Comparison of ENCODE assay signal across 9 cellular contexts in the genomic region with DNA sequence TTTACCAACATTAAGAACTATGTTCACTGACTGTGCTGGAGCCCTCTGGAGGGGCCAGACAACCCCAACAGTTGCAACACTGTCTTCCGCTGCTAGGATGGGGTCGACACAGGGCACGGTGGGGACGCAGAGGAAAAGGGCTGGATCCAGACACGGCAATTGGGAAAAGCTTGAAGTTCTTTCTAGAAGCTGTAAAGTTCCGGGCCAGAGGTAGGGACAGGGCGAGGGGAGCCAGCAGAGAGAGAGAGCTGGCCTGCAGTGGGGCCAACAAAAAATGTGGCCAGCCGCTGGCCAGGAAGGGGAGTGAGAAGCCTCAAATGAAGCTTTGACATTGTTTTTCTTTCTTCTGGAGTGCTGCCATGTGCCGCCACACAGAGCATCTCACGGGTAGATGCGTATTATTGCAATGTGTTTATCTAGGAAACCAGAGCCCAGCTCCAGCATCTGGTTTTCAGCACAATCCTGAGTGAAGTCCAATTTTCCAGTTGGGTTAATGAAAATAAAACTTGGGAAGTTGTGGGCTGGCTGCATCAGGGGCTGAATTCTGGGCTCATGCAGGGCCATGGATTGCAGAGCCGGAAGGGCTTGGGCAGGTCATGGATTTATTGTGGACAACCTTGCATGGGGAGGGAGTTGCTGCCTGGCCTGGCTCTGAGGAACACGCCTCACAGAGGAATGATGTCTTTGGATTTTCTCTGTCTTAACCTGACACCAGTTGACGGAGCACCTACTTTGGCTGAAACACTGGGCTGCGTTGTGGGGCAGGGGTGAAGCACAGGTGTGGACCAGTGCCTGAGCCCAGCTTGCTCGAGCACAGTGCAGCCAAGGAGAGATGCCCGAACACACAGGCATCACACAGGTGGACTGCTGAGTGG.
DNase-seq lines count a peak whose midpoint lies in the region; ATAC-seq, FAIRE-seq and TF ChIP-seq lines count a peak whose summit lies in the region.
"Had no signal": no experiment of that assay in that cellular context is flagged by ENCODE, and none has a peak within 500 bp of the region (broad histone marks: within the 10 kb centered on the region; RNA-seq: fewer than 3 reads in every experiment).

No MANE protein-coding gene starts in this region.

- H4K20me1 ChIP-seq in astrocyte (ENCODE audit: insufficient read depth, low read length): no peaks in the 10 kb centered on the region

- H3K9me3 ChIP-seq in astrocyte (ENCODE audit: insufficient read depth, low read depth, low read length) (no peaks in the 10 kb centered on the region), right cardiac atrium (ENCODE audit: control insufficient read depth, low read length) (no peaks in the 10 kb centered on the region)

- H3K27ac ChIP-seq in astrocyte (ENCODE audit: low read depth, low read length): no peak overlapping the region
- H3K27ac ChIP-seq in right cardiac atrium (ENCODE audit: low read length): peak overlapping the region; percentile 68

- in situ Hi-C loops in ACHN (cut with HindIII; ENCODE audit: low pct_ligation_motif_present, low pct_unique_long_range_greater_than_20kb, low sequenced_read_pairs): no loop called here

- WGBS in right cardiac atrium: 40% methylated on average over 17 of the region's 17 CpGs

- TF ChIP-seq CTCF in astrocyte (IDR thresholded peaks at IDR 0.05; ENCODE audit: insufficient read depth, low read depth, low read length): no peak

- H3K4me3 ChIP-seq in astrocyte (ENCODE audit: insufficient read depth, low read depth, low read length) (no peak overlapping the region), right cardiac atrium (ENCODE audit: low read length) (no peak overlapping the region), skeletal muscle cell (ENCODE audit: low read depth, low read length) (no peak overlapping the region)

- H3K36me3 ChIP-seq in astrocyte (ENCODE audit: insufficient read depth, low read length): no peaks in the 10 kb centered on the region

- H3K4me1 ChIP-seq in astrocyte (ENCODE audit: insufficient read depth, low read length) (peaks cover 19% of the 10 kb centered on the region), right cardiac atrium (ENCODE audit: control insufficient read depth, insufficient read depth, low read length) (peaks cover 3% of the 10 kb centered on the region)

- no peak for FAIRE-seq in astrocyte (lab: Jason Lieb, UNC)

- ATAC-seq in right cardiac atrium: peak; percentile 71 to 75
- no peak for ATAC-seq in stimulated activated naive CD8-positive, alpha-beta T cell treated with anti-CD3 and anti-CD28 coated beads, Interleukin-15, amount 100 ng/mL, for 72 hours

- H3K36me3 Mint-ChIP-seq in astrocyte (ENCODE audit: low read depth, unreplicated experiment): peaks cover 3% of the 10 kb centered on the region

- peak overlapping the region; percentile 56 for H3K4me2 ChIP-seq in astrocyte (ENCODE audit: low read length)

- no peak overlapping the region for H3K4me3 Mint-ChIP-seq in astrocyte (ENCODE audit: unreplicated experiment)
- H3K4me3 Mint-ChIP-seq in stimulated activated naive CD8-positive, alpha-beta T cell treated with anti-CD3 and anti-CD28 coated beads, Interleukin-15, amount 100 ng/mL, for 72 hours: no peak overlapping the region

- intact Hi-C loops in right cardiac atrium (cut with DNase I): no loop called here

- H3K9ac ChIP-seq in astrocyte (ENCODE audit: low read length): no peak overlapping the region

- H2AFZ ChIP-seq in astrocyte (ENCODE audit: low read depth, low read length): no peak overlapping the region

- H3K4me1 Mint-ChIP-seq in astrocyte (ENCODE audit: low read depth, unreplicated experiment): peaks cover 1% of the 10 kb centered on the region
- H3K4me1 Mint-ChIP-seq in stimulated activated naive CD8-positive, alpha-beta T cell treated with anti-CD3 and anti-CD28 coated beads, Interleukin-15, amount 100 ng/mL, for 72 hours: no peaks in the 10 kb centered on the region

- H3K27me3 ChIP-seq in astrocyte (ENCODE audit: insufficient read depth, low read length) (peaks cover 5% of the 10 kb centered on the region), right cardiac atrium (ENCODE audit: control insufficient read depth, insufficient read depth) (no peaks in the 10 kb centered on the region)

- H3K27me3 Mint-ChIP-seq in astrocyte (ENCODE audit: low read depth, unreplicated experiment): peaks cover 34% of the 10 kb centered on the region
- peaks cover 50% of the 10 kb centered on the region for H3K27me3 Mint-ChIP-seq in stimulated activated naive CD8-positive, alpha-beta T cell treated with anti-CD3 and anti-CD28 coated beads, Interleukin-15, amount 100 ng/mL, for 72 hours

- H3K9me3 Mint-ChIP-seq in astrocyte (ENCODE audit: unreplicated experiment): peaks cover 13% of the 10 kb centered on the region
- no peaks in the 10 kb centered on the region for H3K9me3 Mint-ChIP-seq in stimulated activated naive CD8-positive, alpha-beta T cell treated with anti-CD3 and anti-CD28 coated beads, Interleukin-15, amount 100 ng/mL, for 72 hours

- H3K79me2 ChIP-seq in astrocyte (ENCODE audit: insufficient read depth, low read length): no peaks in the 10 kb centered on the region

- peak; percentile 30 for DNase-seq in Daoy (ENCODE audit: low read depth)
- DNase-seq in astrocyte (ENCODE audit: low read depth): peak; percentile 93
- peak; percentile 63 to 84 (median 82) for DNase-seq in right cardiac atrium
- DNase-seq in skeletal muscle cell (ENCODE audit: low read depth): peak; percentile 88
- no peak for DNase-seq in stimulated activated CD8-positive, alpha-beta memory T cell treated with anti-CD3 and anti-CD28 coated beads, Interleukin-4, amount 100 ng/mL, for 48 hours
- DNase-seq in OCI-M2 (lab: John Stamatoyannopoulos, UW; ENCODE audit: unreplicated experiment): no peak
- DNase-seq in stimulated activated naive CD8-positive, alpha-beta T cell treated with anti-CD3 and anti-CD28 coated beads, Interleukin-15, amount 100 ng/mL, for 72 hours: no peak
- no peak for DNase-seq in ACHN
- DNase-seq: stimulated activated naive CD4-positive, alpha-beta T cell had no signal

- H3K27ac Mint-ChIP-seq in astrocyte (ENCODE audit: unreplicated experiment): no peak overlapping the region
- H3K27ac Mint-ChIP-seq in stimulated activated naive CD8-positive, alpha-beta T cell treated with anti-CD3 and anti-CD28 coated beads, Interleukin-15, amount 100 ng/mL, for 72 hours: no peak overlapping the region

Comparison
In these comparisons a context has a peak if more than half of its experiments do, and no peak if none do; other contexts are left out.
1. DNase-seq: peak in Daoy (single experiment), astrocyte (single experiment), right cardiac atrium (3 of 3) and skeletal muscle cell (single experiment); none in stimulated activated CD8-positive, alpha-beta memory T cell treated with anti-CD3 and anti-CD28 coated beads, Interleukin-4, amount 100 ng/mL, for 48 hours (single experiment), OCI-M2 (single experiment), stimulated activated naive CD8-positive, alpha-beta T cell treated with anti-CD3 and anti-CD28 coated beads, Interleukin-15, amount 100 ng/mL, for 72 hours (0 of 2) and ACHN (single experiment).